10 cellular contexts compared by ENCODE assay signal in genomic region chr2:3403587-3404334, GRCh38. TPM values are rescaled to one million over a fixed set of nuclear protein-coding genes. Genes with fewer than 3 reads are reported as not detected.
DNase-seq lines count a peak whose midpoint lies in the region; ATAC-seq and TF ChIP-seq lines count a peak whose summit lies in the region.
"Had no signal": no experiment of that assay in that cellular context is flagged by ENCODE, and none has a peak within 500 bp of the region (broad histone marks: within the 10 kb centered on the region; RNA-seq: fewer than 3 reads in every experiment).

No MANE protein-coding gene starts in this region.

- H3K9me3 ChIP-seq in spleen: no peaks in the 10 kb centered on the region
- H3K9me3 ChIP-seq: esophagus squamous epithelium had no signal

- H3K4me3 ChIP-seq in coronary artery (no peak overlapping the region), spleen (no peak overlapping the region)
- H3K4me3 ChIP-seq: esophagus squamous epithelium had no signal

- TF ChIP-seq POLR2A in spleen (IDR thresholded peaks at IDR 0.05): no peak

- ATAC-seq in GM19035 (IDR thresholded peaks at IDR 0.05; ENCODE audit: unreplicated experiment): peak; percentile 100
- peak; percentile 98 for ATAC-seq in GM21737 (IDR thresholded peaks at IDR 0.05; ENCODE audit: unreplicated experiment)
- peak; percentile 99 for ATAC-seq in HG03175 (IDR thresholded peaks at IDR 0.05; ENCODE audit: unreplicated experiment)

- WGBS in spleen, 5 donors: 80 to 91% (median 90%) methylated on average over 11 of the region's 11 CpGs

- H3K27me3 ChIP-seq in spleen (replicated peaks in 1 of 7): no peaks in the 10 kb centered on the region
- H3K27me3 ChIP-seq: esophagus squamous epithelium had no signal

- no peak overlapping the region for H3K27ac ChIP-seq in coronary artery
- H3K27ac ChIP-seq in spleen: peak overlapping the region in 2 of 8 donors; percentile 13 to 16

- peak; percentile 27 for DNase-seq in midbrain (lab: John Stamatoyannopoulos, UW)
- no peak for DNase-seq in iPS-NIHi7 (ENCODE audit: extremely low spot score)
- DNase-seq in coronary artery (ENCODE audit: low spot score): no peak
- no peak for DNase-seq in spleen
- DNase-seq: DND-41, esophagus squamous epithelium, NCI-H1436 treated with DMSO at 0.1 percent for 48 hours had no signal

- no peak for TF ChIP-seq CTCF in coronary artery (IDR thresholded peaks at IDR 0.05)
- TF ChIP-seq CTCF in spleen (IDR thresholded peaks at IDR 0.05 in 8 of 11, conservative IDR thresholded peaks at IDR 0.05 in 3 of 11): no peak

- H3K4me1 ChIP-seq in spleen: peaks cover 0 to 23% (median 3%) of the 10 kb centered on the region in 6 donors

- H3K36me3 ChIP-seq in spleen: peaks cover 0 to 98% (median 44%) of the 10 kb centered on the region in 6 donors

- intact Hi-C loops in spleen (cut with DNase I; ENCODE audit: low total_unique reads): no loop called here

RNA-seq across cellular contexts. Expression of gene TRAPPC12, which starts 24.3 kb away (rescaled TPM):
- 100 to 1,000 TPM in 3 of 7 donors, 10 to 100 TPM in 4; 70.2 to 132 (median 97.3) TPM for total RNA-seq in spleen
- polyA plus RNA-seq in spleen: 100 to 1,000 TPM in 1 of 3 donors, 10 to 100 TPM in 2; 72.3 to 111 (median 76.7) TPM

RNA-seq across cellular contexts. Expression of gene EIPR1, which starts 26.1 kb away (rescaled TPM):
- total RNA-seq in spleen: 10 to 100 TPM; 16.1 to 60.1 (median 35.6) TPM
- 10 to 100 TPM; 17.0 to 25.7 (median 23.4) TPM for polyA plus RNA-seq in spleen
